1 cellular context compared by ENCODE assay signal in the genomic region with DNA sequence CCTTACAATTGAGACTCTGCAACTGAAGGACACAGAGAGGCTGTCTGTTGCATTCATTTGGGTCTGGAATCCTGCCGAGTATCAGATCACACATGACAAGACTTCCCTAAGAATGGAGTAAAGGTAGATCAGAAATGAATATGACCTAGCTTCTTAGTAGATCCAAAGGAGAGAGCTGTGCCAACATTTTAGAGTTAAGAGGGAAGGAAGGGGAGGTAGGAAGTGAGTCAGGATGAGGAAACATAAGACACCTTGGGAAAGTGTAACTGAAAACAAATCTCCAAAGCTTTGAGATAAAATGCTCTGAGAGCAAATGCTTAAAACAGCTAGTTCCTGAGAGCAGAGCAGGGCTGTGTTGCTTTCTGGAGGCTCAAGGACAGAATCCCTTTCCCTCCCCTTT.
TF ChIP-seq lines count a peak whose summit lies in the region.

No MANE protein-coding gene starts in this region.

TF ChIP-seq in HepG2, 621 proteins besides CTCF, POLR2A, EP300 and RAD21:
- no peak for TF ChIP-seq RBFOX2 (IDR thresholded peaks at IDR 0.05; ENCODE audit: low read depth, low read length)
- no peak for TF ChIP-seq CENPT (CRISPR knock-in tag; IDR thresholded peaks at IDR 0.05; ENCODE audit: low read depth)
- no peak for TF ChIP-seq KAT2B (IDR thresholded peaks at IDR 0.05; ENCODE audit: borderline replicate concordance, low read depth, low read length)
- no peak for TF ChIP-seq HNRNPLL (IDR thresholded peaks at IDR 0.05; ENCODE audit: low read depth, low read length, poor library complexity, severe bottlenecking)
- no peak for TF ChIP-seq JUNB (CRISPR knock-in tag; IDR thresholded peaks at IDR 0.05; ENCODE audit: borderline replicate concordance)
- TF ChIP-seq ZNF468 (CRISPR knock-in tag; IDR thresholded peaks at IDR 0.05) = no peak
- TF ChIP-seq, protein P1, sequence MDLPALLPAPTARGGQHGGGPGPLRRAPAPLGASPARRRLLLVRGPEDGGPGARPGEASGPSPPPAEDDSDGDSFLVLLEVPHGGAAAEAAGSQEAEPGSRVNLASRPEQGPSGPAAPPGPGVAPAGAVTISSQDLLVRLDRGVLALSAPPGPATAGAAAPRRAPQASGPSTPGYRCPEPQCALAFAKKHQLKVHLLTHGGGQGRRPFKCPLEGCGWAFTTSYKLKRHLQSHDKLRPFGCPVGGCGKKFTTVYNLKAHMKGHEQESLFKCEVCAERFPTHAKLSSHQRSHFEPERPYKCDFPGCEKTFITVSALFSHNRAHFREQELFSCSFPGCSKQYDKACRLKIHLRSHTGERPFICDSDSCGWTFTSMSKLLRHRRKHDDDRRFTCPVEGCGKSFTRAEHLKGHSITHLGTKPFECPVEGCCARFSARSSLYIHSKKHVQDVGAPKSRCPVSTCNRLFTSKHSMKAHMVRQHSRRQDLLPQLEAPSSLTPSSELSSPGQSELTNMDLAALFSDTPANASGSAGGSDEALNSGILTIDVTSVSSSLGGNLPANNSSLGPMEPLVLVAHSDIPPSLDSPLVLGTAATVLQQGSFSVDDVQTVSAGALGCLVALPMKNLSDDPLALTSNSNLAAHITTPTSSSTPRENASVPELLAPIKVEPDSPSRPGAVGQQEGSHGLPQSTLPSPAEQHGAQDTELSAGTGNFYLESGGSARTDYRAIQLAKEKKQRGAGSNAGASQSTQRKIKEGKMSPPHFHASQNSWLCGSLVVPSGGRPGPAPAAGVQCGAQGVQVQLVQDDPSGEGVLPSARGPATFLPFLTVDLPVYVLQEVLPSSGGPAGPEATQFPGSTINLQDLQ (CRISPR knock-in tag; IDR thresholded peaks at IDR 0.05) = no peak
- no peak for TF ChIP-seq ZC3H4 (CRISPR knock-in tag; IDR thresholded peaks at IDR 0.05; ENCODE audit: borderline replicate concordance)
- no peak for TF ChIP-seq KLF13 (CRISPR knock-in tag; IDR thresholded peaks at IDR 0.05)
- TF ChIP-seq, protein P2, sequence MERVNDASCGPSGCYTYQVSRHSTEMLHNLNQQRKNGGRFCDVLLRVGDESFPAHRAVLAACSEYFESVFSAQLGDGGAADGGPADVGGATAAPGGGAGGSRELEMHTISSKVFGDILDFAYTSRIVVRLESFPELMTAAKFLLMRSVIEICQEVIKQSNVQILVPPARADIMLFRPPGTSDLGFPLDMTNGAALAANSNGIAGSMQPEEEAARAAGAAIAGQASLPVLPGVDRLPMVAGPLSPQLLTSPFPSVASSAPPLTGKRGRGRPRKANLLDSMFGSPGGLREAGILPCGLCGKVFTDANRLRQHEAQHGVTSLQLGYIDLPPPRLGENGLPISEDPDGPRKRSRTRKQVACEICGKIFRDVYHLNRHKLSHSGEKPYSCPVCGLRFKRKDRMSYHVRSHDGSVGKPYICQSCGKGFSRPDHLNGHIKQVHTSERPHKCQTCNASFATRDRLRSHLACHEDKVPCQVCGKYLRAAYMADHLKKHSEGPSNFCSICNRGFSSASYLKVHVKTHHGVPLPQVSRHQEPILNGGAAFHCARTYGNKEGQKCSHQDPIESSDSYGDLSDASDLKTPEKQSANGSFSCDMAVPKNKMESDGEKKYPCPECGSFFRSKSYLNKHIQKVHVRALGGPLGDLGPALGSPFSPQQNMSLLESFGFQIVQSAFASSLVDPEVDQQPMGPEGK (CRISPR knock-in tag; IDR thresholded peaks at IDR 0.05) = no peak
- no peak for TF ChIP-seq KLF15 (CRISPR knock-in tag; IDR thresholded peaks at IDR 0.05; ENCODE audit: borderline replicate concordance)
- no peak for TF ChIP-seq SNAPC2 (CRISPR knock-in tag; IDR thresholded peaks at IDR 0.05)
- TF ChIP-seq WIZ (CRISPR knock-in tag; IDR thresholded peaks at IDR 0.05) = no peak
- no peak for TF ChIP-seq BRCA1 (CRISPR knock-in tag; IDR thresholded peaks at IDR 0.05)
